In genomic region chr2:27071277-27071989, GRCh38 we compare ENCODE assay signal across 8 cellular contexts. TPM values are rescaled to one million over a fixed set of nuclear protein-coding genes. Genes with fewer than 3 reads are reported as not detected.
A peak's percentile ranks its signal among the peaks of the same experiment; 100 is the strongest.
DNase-seq lines count a peak whose midpoint lies in the region; ATAC-seq and TF ChIP-seq lines count a peak whose summit lies in the region.

OST4 (minus strand) TSS chr2:27071654.

- H3K27ac Mint-ChIP-seq in activated CD4-positive, alpha-beta T cell treated with anti-CD3 and anti-CD28 coated beads for 36 hours, result peak within 1 kb of the TSS; percentile 91

- H3K4me3 Mint-ChIP-seq in activated CD4-positive, alpha-beta T cell treated with anti-CD3 and anti-CD28 coated beads for 36 hours, result peak within 1 kb of the TSS; percentile 96

- POLR2A ChIA-PET in activated CD4-positive, alpha-beta T cell treated with anti-CD3 and anti-CD28 coated beads for 36 hours (lab: Charles Lee), result interaction anchor here (0.6 to 2.2 kb wide), 7 partner anchors 10 to 100 kb away, joined by 3 to 15 read pairs (median 4); partner anchors contain the start of gene AGBL5

- TF ChIP-seq POLR2A in GM19099 (IDR thresholded peaks at IDR 0.05; ENCODE audit: extremely low read depth, insufficient read length, low read depth), result peak; percentile 94

- peaks cover 34% of the 10 kb centered on the region for H3K36me3 Mint-ChIP-seq in activated CD4-positive, alpha-beta T cell treated with anti-CD3 and anti-CD28 coated beads for 36 hours (ENCODE audit: low read depth)

- intact Hi-C loops in activated CD4-positive, alpha-beta T cell treated with anti-CD3 and anti-CD28 coated beads for 36 hours (cut with DNase I, micrococcal nuclease), result loop anchor here (1.0 to 10.0 kb wide), 14 partner anchors 10 to 1397 kb away; partner anchors contain the start of genes ADGRF3 (in 1 of the 2), AGBL5 (in 1 of the 2), ATRAID (in 1 of the 2) and CAD (in 1 of the 2)

- no peaks in the 10 kb centered on the region for H3K27me3 ChIP-seq in layer of hippocampus (ENCODE audit: control insufficient read depth, insufficient read depth, low read length)

- H3K4me3 ChIP-seq in choroid plexus epithelial cell (ENCODE audit: low read depth, low read length), result peak within 1 kb of the TSS; percentile 98

- peak; percentile 76 to 77 for DNase-seq in AML-193 (lab: John Stamatoyannopoulos, UW)
- DNase-seq in NCI-H510A treated with DMSO at 0.1 percent for 48 hours (lab: John Stamatoyannopoulos, UW), result peak; percentile 76
- DNase-seq in activated CD4-positive, alpha-beta T cell treated with anti-CD3 and anti-CD28 coated beads for 36 hours, result peak; percentile 94
- peak; percentile 93 for DNase-seq in choroid plexus epithelial cell (ENCODE audit: low read depth)
- DNase-seq in stimulated activated CD4-positive, alpha-beta T cell treated with anti-CD3 and anti-CD28 coated beads, Interleukin-1b, Interleukin-23, amount 100 ng/mL, for 4 hours (ENCODE audit: low read depth in 2 of 2), result peak; percentile 77 to 90

- no peaks in the 10 kb centered on the region for H3K27me3 Mint-ChIP-seq in activated CD4-positive, alpha-beta T cell treated with anti-CD3 and anti-CD28 coated beads for 36 hours

- CTCF ChIA-PET in activated CD4-positive, alpha-beta T cell treated with anti-CD3 and anti-CD28 coated beads for 36 hours (lab: Charles Lee), result interaction anchor here (0.6 to 2.5 kb wide), 10 partner anchors 9 to 292 kb away, joined by 3 to 24 read pairs (median 4); partner anchors contain the start of genes AGBL5 and KHK

- H3K4me1 Mint-ChIP-seq in activated CD4-positive, alpha-beta T cell treated with anti-CD3 and anti-CD28 coated beads for 36 hours, result peaks cover 66% of the 10 kb centered on the region

- TF ChIP-seq CTCF in choroid plexus epithelial cell (conservative IDR thresholded peaks at IDR 0.05; ENCODE audit: low read depth, low read length), result no peak

- H3K9me3 Mint-ChIP-seq in activated CD4-positive, alpha-beta T cell treated with anti-CD3 and anti-CD28 coated beads for 36 hours (ENCODE audit: low read depth), result no peaks in the 10 kb centered on the region

- peak within 1 kb of the TSS; percentile 88 for H3K27ac ChIP-seq in layer of hippocampus (ENCODE audit: low read depth, low read length)

- peak; percentile 64 for ATAC-seq in HG03378 (IDR thresholded peaks at IDR 0.05; ENCODE audit: unreplicated experiment)
- peak; percentile 89 for ATAC-seq in activated CD4-positive, alpha-beta T cell treated with anti-CD3 and anti-CD28 coated beads for 36 hours

RNA-seq across cellular contexts. Expression of gene OST4, which starts in this region (rescaled TPM):
- 100 to 1,000 TPM; 305 to 406 TPM for total RNA-seq in activated CD4-positive, alpha-beta T cell treated with anti-CD3 and anti-CD28 coated beads for 36 hours

Comparison
In these comparisons a context has a peak if more than half of its experiments do, and no peak if none do; other contexts are left out.
1. Peak in every context shown above with its lines: DNase-seq, ATAC-seq, H3K4me3 ChIP-seq and H3K27ac ChIP-seq.